21 cellular contexts compared by ENCODE assay signal in the genomic region with DNA sequence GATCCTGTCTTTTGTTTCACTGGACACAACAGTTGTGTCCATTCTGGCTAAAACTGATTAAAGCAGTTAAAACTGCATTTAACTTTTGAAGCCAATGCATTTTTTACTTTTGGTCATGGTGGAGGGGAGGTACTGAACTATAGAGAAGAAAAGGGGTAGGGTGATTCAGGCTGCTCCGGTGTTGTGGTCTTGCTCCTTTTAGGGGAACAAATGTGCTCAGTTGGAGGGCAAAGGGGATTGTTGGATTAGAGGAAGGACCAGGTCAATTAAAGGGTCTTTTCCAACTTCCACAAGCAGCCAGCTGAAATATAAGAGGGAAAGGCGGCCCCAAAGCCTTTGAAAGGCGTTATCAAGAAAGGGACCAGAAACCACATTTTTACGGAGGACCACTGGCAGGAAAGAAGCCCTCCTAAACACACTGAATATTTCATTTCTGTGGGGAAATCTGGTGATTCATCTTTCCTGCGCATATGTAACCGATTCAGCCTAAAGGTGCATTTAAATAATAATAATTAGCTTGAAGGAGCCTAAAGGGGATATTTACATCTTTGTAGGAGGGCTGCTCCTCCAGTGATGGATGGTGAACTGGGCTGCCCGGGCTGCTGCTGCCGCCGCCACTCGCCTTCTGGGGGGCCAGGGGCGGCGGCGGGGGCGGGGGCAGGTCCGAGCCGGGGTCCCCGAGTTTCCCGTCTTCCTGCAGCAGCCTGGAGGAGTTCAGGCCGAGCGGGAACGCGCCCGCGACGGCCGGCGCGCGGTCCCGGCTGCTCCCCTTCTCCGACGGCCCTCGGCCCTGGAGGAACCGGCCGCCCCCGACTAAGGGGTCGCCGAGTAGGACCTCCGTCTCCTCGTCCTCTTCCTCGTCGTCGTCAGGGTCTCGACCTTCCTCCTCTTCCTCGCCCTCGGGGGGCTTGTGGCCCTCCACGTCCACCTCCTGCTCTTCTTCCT. TPM values are rescaled to one million over a fixed set of nuclear protein-coding genes. Genes with fewer than 3 reads are reported as not detected.
DNase-seq lines count a peak whose midpoint lies in the region; ATAC-seq and TF ChIP-seq lines count a peak whose summit lies in the region.
"Had no signal": no experiment of that assay in that cellular context is flagged by ENCODE, and none has a peak within 500 bp of the region (broad histone marks: within the 10 kb centered on the region; RNA-seq: fewer than 3 reads in every experiment).

No MANE protein-coding gene starts in this region.

- H3K4me1 Mint-ChIP-seq in natural killer cell (no peaks in the 10 kb centered on the region), type B pancreatic cell (ENCODE audit: unreplicated experiment) (peaks cover 4% of the 10 kb centered on the region)
- H3K4me1 Mint-ChIP-seq in natural killer cell treated with Interleukin-12 subunit alpha and Interleukin-12 subunit beta and Interleukin-15 and Interleukin-18, amount 100 ng/mL, for 72 hours (ENCODE audit: low read depth in 2 of 2): no peaks in the 10 kb centered on the region
- peaks cover 6% of the 10 kb centered on the region for H3K4me1 Mint-ChIP-seq in activated naive CD8-positive, alpha-beta T cell treated with anti-CD3 and anti-CD28 coated beads, Interleukin-2, amount 10 ng/mL, durations not matched to agents 7 days and 5 days
- H3K4me1 Mint-ChIP-seq: mesothelial cell of epicardium had no signal

- peaks cover 7% of the 10 kb centered on the region for H3K9me3 ChIP-seq in iPS-18c (ENCODE audit: control insufficient read depth, insufficient read depth, low read length)
- H3K9me3 ChIP-seq: neutrophil, tibial artery had no signal

- ATAC-seq in natural killer cell (no peak), HG03378 (IDR thresholded peaks at IDR 0.05; ENCODE audit: unreplicated experiment) (no peak), HG03175 (IDR thresholded peaks at IDR 0.05; ENCODE audit: unreplicated experiment) (no peak)
- no peak for ATAC-seq in natural killer cell treated with Interleukin-12 subunit alpha and Interleukin-12 subunit beta and Interleukin-15 and Interleukin-18, amount 100 ng/mL, for 72 hours
- ATAC-seq in activated naive CD8-positive, alpha-beta T cell treated with anti-CD3 and anti-CD28 coated beads, Interleukin-2, amount 10 ng/mL, durations not matched to agents 7 days and 5 days (ENCODE audit: low read depth): no peak
- ATAC-seq: CD8-positive, alpha-beta T cell; HCT116 had no signal

- peaks cover 59 to 75% of the 10 kb centered on the region in 2 donors for H3K27me3 Mint-ChIP-seq in natural killer cell (ENCODE audit: low read depth in 2 of 2)
- peaks cover 55 to 67% of the 10 kb centered on the region in 2 donors for H3K27me3 Mint-ChIP-seq in natural killer cell treated with Interleukin-12 subunit alpha and Interleukin-12 subunit beta and Interleukin-15 and Interleukin-18, amount 100 ng/mL, for 72 hours
- H3K27me3 Mint-ChIP-seq in activated naive CD8-positive, alpha-beta T cell treated with anti-CD3 and anti-CD28 coated beads, Interleukin-2, amount 10 ng/mL, durations not matched to agents 7 days and 5 days: peaks cover 71% of the 10 kb centered on the region
- H3K27me3 Mint-ChIP-seq in type B pancreatic cell: peaks cover 80% of the 10 kb centered on the region

- POLR2A ChIA-PET in activated naive CD8-positive, alpha-beta T cell treated with anti-CD3 and anti-CD28 coated beads, Interleukin-2, amount 10 ng/mL, durations not matched to agents 7 days and 5 days (lab: Charles Lee): no interaction called here

- TF ChIP-seq CTCF in natural killer cell (IDR thresholded peaks at IDR 0.05): no peak
- TF ChIP-seq CTCF in type B pancreatic cell (conservative IDR thresholded peaks at IDR 0.05): no peak

- H3K4me3 Mint-ChIP-seq in natural killer cell: peak overlapping the region; percentile 13
- H3K4me3 Mint-ChIP-seq in natural killer cell treated with Interleukin-12 subunit alpha and Interleukin-12 subunit beta and Interleukin-15 and Interleukin-18, amount 100 ng/mL, for 72 hours: no peak overlapping the region
- peak overlapping the region; percentile 42 for H3K4me3 Mint-ChIP-seq in activated naive CD8-positive, alpha-beta T cell treated with anti-CD3 and anti-CD28 coated beads, Interleukin-2, amount 10 ng/mL, durations not matched to agents 7 days and 5 days
- peak overlapping the region; percentile 34 for H3K4me3 Mint-ChIP-seq in type B pancreatic cell
- H3K4me3 Mint-ChIP-seq: CD8-positive, alpha-beta T cell; mesothelial cell of epicardium had no signal

- H3K36me3 Mint-ChIP-seq in natural killer cell (peaks cover 7% of the 10 kb centered on the region), type B pancreatic cell (peaks cover 4% of the 10 kb centered on the region)
- H3K36me3 Mint-ChIP-seq in natural killer cell treated with Interleukin-12 subunit alpha and Interleukin-12 subunit beta and Interleukin-15 and Interleukin-18, amount 100 ng/mL, for 72 hours: peaks cover 6% of the 10 kb centered on the region
- H3K36me3 Mint-ChIP-seq in activated naive CD8-positive, alpha-beta T cell treated with anti-CD3 and anti-CD28 coated beads, Interleukin-2, amount 10 ng/mL, durations not matched to agents 7 days and 5 days: peaks cover 3% of the 10 kb centered on the region
- H3K36me3 Mint-ChIP-seq: CD8-positive, alpha-beta T cell; mesothelial cell of epicardium had no signal

- peak overlapping the region; percentile 35 for H3K4me3 ChIP-seq in iPS-18c (ENCODE audit: insufficient read depth, low read depth, low read length)
- H3K4me3 ChIP-seq: PC-9, tibial artery had no signal

- no peak overlapping the region for H3K27ac Mint-ChIP-seq in natural killer cell
- no peak overlapping the region for H3K27ac Mint-ChIP-seq in natural killer cell treated with Interleukin-12 subunit alpha and Interleukin-12 subunit beta and Interleukin-15 and Interleukin-18, amount 100 ng/mL, for 72 hours
- H3K27ac Mint-ChIP-seq in activated naive CD8-positive, alpha-beta T cell treated with anti-CD3 and anti-CD28 coated beads, Interleukin-2, amount 10 ng/mL, durations not matched to agents 7 days and 5 days: peak overlapping the region; percentile 77
- no peak overlapping the region for H3K27ac Mint-ChIP-seq in type B pancreatic cell
- H3K27ac Mint-ChIP-seq: CD8-positive, alpha-beta T cell; mesothelial cell of epicardium had no signal

- H3K9me3 Mint-ChIP-seq in natural killer cell: no peaks in the 10 kb centered on the region
- peaks cover 4% of the 10 kb centered on the region for H3K9me3 Mint-ChIP-seq in natural killer cell treated with Interleukin-12 subunit alpha and Interleukin-12 subunit beta and Interleukin-15 and Interleukin-18, amount 100 ng/mL, for 72 hours
- H3K9me3 Mint-ChIP-seq in activated naive CD8-positive, alpha-beta T cell treated with anti-CD3 and anti-CD28 coated beads, Interleukin-2, amount 10 ng/mL, durations not matched to agents 7 days and 5 days: peaks cover 9% of the 10 kb centered on the region
- peaks cover 5% of the 10 kb centered on the region for H3K9me3 Mint-ChIP-seq in type B pancreatic cell
- H3K9me3 Mint-ChIP-seq: CD8-positive, alpha-beta T cell had no signal

- intact Hi-C loops in natural killer cell (cut with micrococcal nuclease): no loop called here

- no peak for DNase-seq in natural killer cell
- no peak for DNase-seq in natural killer cell treated with Interleukin-12 subunit alpha and Interleukin-12 subunit beta and Interleukin-15 and Interleukin-18, amount 100 ng/mL, for 72 hours (ENCODE audit: low spot score)
- no peak for DNase-seq in activated naive CD8-positive, alpha-beta T cell treated with anti-CD3 and anti-CD28 coated beads, Interleukin-2, amount 10 ng/mL, durations not matched to agents 7 days and 5 days
- DNase-seq in type B pancreatic cell (ENCODE audit: extremely low spot score, unreplicated experiment): no peak
- no peak for DNase-seq in kidney tubule cell (ENCODE audit: low spot score)
- DNase-seq: activated CD4-positive, CD25-positive, alpha-beta regulatory T cell treated with anti-CD3 and anti-CD28 coated beads, Interleukin-2, amount 50 U/mL, for 72 hours; activated naive CD4-positive, alpha-beta T cell treated with anti-CD3 and anti-CD28 coated beads, Interleukin-2, amount 50 U/mL, for 16 hours; CD8-positive, alpha-beta T cell; NCI-H1694; NCI-H2227 treated with DMSO at 0.1 percent for 48 hours; NCI-H82; PC-9; stimulated activated CD4-positive, alpha-beta T cell treated with anti-CD3 and anti-CD28 coated beads, Interleukin-12 subunit alpha, Interleukin-12 subunit beta, amount 100 ng/mL, for 4 hours; tibial artery had no signal

RNA-seq across cellular contexts. Expression of a gene that starts 5.2 kb away (rescaled TPM):
- total RNA-seq in natural killer cell: not detected
- total RNA-seq in natural killer cell treated with Interleukin-12 subunit alpha and Interleukin-12 subunit beta and Interleukin-15 and Interleukin-18, amount 100 ng/mL, for 72 hours: not detected
- total RNA-seq in activated naive CD8-positive, alpha-beta T cell treated with anti-CD3 and anti-CD28 coated beads, Interleukin-2, amount 10 ng/mL, durations not matched to agents 7 days and 5 days: not detected
- 0.81 and 0.87 TPM in 2 replicates for total RNA-seq in type B pancreatic cell (ENCODE audit: low replicate concordance)
- total RNA-seq: CD8-positive, alpha-beta T cell; fibroblast of villous mesenchyme; mesothelial cell of epicardium; PC-9 had no signal
